ENCODE assay signal across 20 cellular contexts in genomic region chr10:1406976-1407945, GRCh38.
DNase-seq lines count a peak whose midpoint lies in the region; ATAC-seq and TF ChIP-seq lines count a peak whose summit lies in the region.
"Had no signal": no experiment of that assay in that cellular context is flagged by ENCODE, and none has a peak within 500 bp of the region (broad histone marks: within the 10 kb centered on the region; RNA-seq: fewer than 3 reads in every experiment).

No MANE protein-coding gene starts in this region.

- intact Hi-C loops in activated CD4-positive, alpha-beta memory T cell treated with anti-CD3 and anti-CD28 coated beads for 36 hours (cut with micrococcal nuclease) = no loop called here
- intact Hi-C loops in left cardiac atrium (cut with DNase I) = no loop called here

- POLR2A ChIA-PET in activated CD4-positive, alpha-beta memory T cell treated with anti-CD3 and anti-CD28 coated beads, Interleukin-2, amount 10 ng/mL, durations not matched to agents 7 days and 5 days (lab: Charles Lee) = no interaction called here
- POLR2A ChIA-PET in activated CD4-positive, alpha-beta memory T cell treated with anti-CD3 and anti-CD28 coated beads for 36 hours (lab: Charles Lee) = no interaction called here

- peaks cover 4% of the 10 kb centered on the region for H3K27me3 Mint-ChIP-seq in activated CD4-positive, alpha-beta memory T cell treated with anti-CD3 and anti-CD28 coated beads, Interleukin-2, amount 10 ng/mL, durations not matched to agents 7 days and 5 days
- H3K27me3 Mint-ChIP-seq in activated CD4-positive, alpha-beta memory T cell treated with anti-CD3 and anti-CD28 coated beads for 36 hours = peaks cover 11% of the 10 kb centered on the region
- H3K27me3 Mint-ChIP-seq in osteocyte (ENCODE audit: unreplicated experiment) = no peaks in the 10 kb centered on the region

- peak; percentile 9 for DNase-seq in activated CD4-positive, alpha-beta memory T cell treated with anti-CD3 and anti-CD28 coated beads, Interleukin-2, amount 10 ng/mL, durations not matched to agents 7 days and 5 days
- no peak for DNase-seq in activated CD4-positive, alpha-beta memory T cell treated with anti-CD3 and anti-CD28 coated beads for 36 hours
- peak; percentile 21 to 39 for DNase-seq in Kasumi-1 (lab: John Stamatoyannopoulos, UW)
- peak; percentile 47 for DNase-seq in islet precursor cell
- DNase-seq in osteocyte (ENCODE audit: extremely low spot score, unreplicated experiment) = peak; percentile 76
- DNase-seq in NCI-H2029 treated with DMSO at 0.1 percent for 48 hours (lab: John Stamatoyannopoulos, UW) = no peak
- no peak for DNase-seq in SIG-M5 (lab: John Stamatoyannopoulos, UW)
- DNase-seq in left cardiac atrium = no peak
- DNase-seq: AML-193, C1 segment of cervical spinal cord, DMS153, EL, GF-D8, NCI-H1105 treated with DMSO at 0.1 percent for 48 hours, NCI-H2081 treated with DMSO at 0.1 percent for 48 hours, NCI-H2171 treated with DMSO at 0.1 percent for 48 hours, NCI-H524 treated with DMSO at 0.1 percent for 48 hours, OCI-M1 had no signal

- no peak for TF ChIP-seq CTCF in osteocyte (IDR thresholded peaks at IDR 0.05)

- H3K4me3 Mint-ChIP-seq in activated CD4-positive, alpha-beta memory T cell treated with anti-CD3 and anti-CD28 coated beads, Interleukin-2, amount 10 ng/mL, durations not matched to agents 7 days and 5 days = no peak overlapping the region
- no peak overlapping the region for H3K4me3 Mint-ChIP-seq in activated CD4-positive, alpha-beta memory T cell treated with anti-CD3 and anti-CD28 coated beads for 36 hours
- H3K4me3 Mint-ChIP-seq in osteocyte (ENCODE audit: unreplicated experiment) = no peak overlapping the region
- H3K4me3 Mint-ChIP-seq: CD8-positive, alpha-beta T cell had no signal

- CTCF ChIA-PET in activated CD4-positive, alpha-beta memory T cell treated with anti-CD3 and anti-CD28 coated beads, Interleukin-2, amount 10 ng/mL, durations not matched to agents 7 days and 5 days (lab: Charles Lee) = no interaction called here
- CTCF ChIA-PET in activated CD4-positive, alpha-beta memory T cell treated with anti-CD3 and anti-CD28 coated beads for 36 hours (lab: Charles Lee) = no interaction called here

- ATAC-seq in left cardiac atrium = no peak
- ATAC-seq: CD8-positive, alpha-beta T cell; Right ventricle myocardium inferior had no signal

- no peaks in the 10 kb centered on the region for H3K36me3 Mint-ChIP-seq in activated CD4-positive, alpha-beta memory T cell treated with anti-CD3 and anti-CD28 coated beads, Interleukin-2, amount 10 ng/mL, durations not matched to agents 7 days and 5 days (ENCODE audit: low read depth)
- H3K36me3 Mint-ChIP-seq in activated CD4-positive, alpha-beta memory T cell treated with anti-CD3 and anti-CD28 coated beads for 36 hours = no peaks in the 10 kb centered on the region
- H3K36me3 Mint-ChIP-seq in osteocyte (ENCODE audit: unreplicated experiment) = no peaks in the 10 kb centered on the region
- H3K36me3 Mint-ChIP-seq: CD8-positive, alpha-beta T cell had no signal

- no peaks in the 10 kb centered on the region for H3K9me3 Mint-ChIP-seq in activated CD4-positive, alpha-beta memory T cell treated with anti-CD3 and anti-CD28 coated beads, Interleukin-2, amount 10 ng/mL, durations not matched to agents 7 days and 5 days
- no peaks in the 10 kb centered on the region for H3K9me3 Mint-ChIP-seq in activated CD4-positive, alpha-beta memory T cell treated with anti-CD3 and anti-CD28 coated beads for 36 hours
- H3K9me3 Mint-ChIP-seq in osteocyte (ENCODE audit: unreplicated experiment) = no peaks in the 10 kb centered on the region
- H3K9me3 Mint-ChIP-seq: CD8-positive, alpha-beta T cell had no signal

- H3K4me1 Mint-ChIP-seq in activated CD4-positive, alpha-beta memory T cell treated with anti-CD3 and anti-CD28 coated beads, Interleukin-2, amount 10 ng/mL, durations not matched to agents 7 days and 5 days = no peaks in the 10 kb centered on the region
- no peaks in the 10 kb centered on the region for H3K4me1 Mint-ChIP-seq in activated CD4-positive, alpha-beta memory T cell treated with anti-CD3 and anti-CD28 coated beads for 36 hours (ENCODE audit: low read depth)
- no peaks in the 10 kb centered on the region for H3K4me1 Mint-ChIP-seq in osteocyte (ENCODE audit: unreplicated experiment)

- no peak overlapping the region for H3K27ac Mint-ChIP-seq in activated CD4-positive, alpha-beta memory T cell treated with anti-CD3 and anti-CD28 coated beads, Interleukin-2, amount 10 ng/mL, durations not matched to agents 7 days and 5 days
- no peak overlapping the region for H3K27ac Mint-ChIP-seq in activated CD4-positive, alpha-beta memory T cell treated with anti-CD3 and anti-CD28 coated beads for 36 hours
- H3K27ac Mint-ChIP-seq in osteocyte (ENCODE audit: unreplicated experiment) = no peak overlapping the region
- H3K27ac Mint-ChIP-seq: CD8-positive, alpha-beta T cell had no signal

Comparison
In these comparisons a context has a peak if more than half of its experiments do, and no peak if none do; other contexts are left out.
1. DNase-seq: peak in activated CD4-positive, alpha-beta memory T cell treated with anti-CD3 and anti-CD28 coated beads, Interleukin-2, amount 10 ng/mL, durations not matched to agents 7 days and 5 days (single experiment), Kasumi-1 (2 of 2), islet precursor cell (single experiment) and osteocyte (single experiment); none in activated CD4-positive, alpha-beta memory T cell treated with anti-CD3 and anti-CD28 coated beads for 36 hours (single experiment), NCI-H2029 treated with DMSO at 0.1 percent for 48 hours (single experiment), SIG-M5 (single experiment) and left cardiac atrium (single experiment).